In the genomic region with DNA sequence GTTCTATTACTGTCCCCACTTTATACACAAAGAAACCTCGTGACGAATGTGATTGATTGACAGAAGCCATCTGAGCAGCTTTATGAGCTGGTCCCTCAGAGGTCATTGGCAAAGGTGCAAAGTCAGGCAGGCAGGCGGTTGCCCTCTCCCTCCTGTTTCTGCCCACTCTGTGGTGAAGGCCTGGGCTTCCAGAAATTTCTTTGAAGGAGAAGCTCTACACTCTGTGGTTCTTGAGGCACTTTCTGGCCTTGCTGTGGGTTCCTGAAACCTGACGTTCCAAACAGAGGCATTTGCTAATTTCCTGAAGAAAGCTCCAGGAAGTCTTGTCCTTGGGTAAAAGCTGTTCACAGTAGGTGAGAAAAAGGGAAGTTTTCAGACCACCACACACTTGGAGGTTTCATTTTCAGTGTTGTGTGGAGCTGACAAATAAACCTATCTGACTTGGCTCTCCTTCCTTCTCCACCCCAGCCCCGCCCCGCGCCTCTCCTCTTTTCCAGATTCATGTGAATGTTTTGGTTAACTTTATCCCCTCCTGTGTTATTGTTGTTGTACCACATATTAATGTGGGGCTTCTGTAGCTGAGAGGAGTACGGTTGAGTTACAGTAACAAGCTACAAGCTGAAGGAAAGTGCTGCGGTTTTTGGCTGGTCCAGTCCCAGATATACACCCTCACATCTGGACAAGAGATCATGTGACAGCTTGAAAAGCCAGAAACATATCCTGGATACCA, we compare ENCODE assay signal across 8 cellular contexts.
DNase-seq lines count a peak whose midpoint lies in the region; ATAC-seq lines count a peak whose summit lies in the region.

No MANE protein-coding gene starts in this region.

- H3K9me3 Mint-ChIP-seq in immature natural killer cell = no peaks in the 10 kb centered on the region

- peak; percentile 57 for ATAC-seq in GM18517 (IDR thresholded peaks at IDR 0.05; ENCODE audit: unreplicated experiment)
- ATAC-seq in HG02840 (IDR thresholded peaks at IDR 0.05; ENCODE audit: low FRiP score, unreplicated experiment) = peak; percentile 55

- H3K4me1 Mint-ChIP-seq in immature natural killer cell = peaks cover 10 to 22% of the 10 kb centered on the region in 2 donors

- H3K27ac Mint-ChIP-seq in immature natural killer cell = peak overlapping the region in 1 of 6 donors; percentile 51

- no peaks in the 10 kb centered on the region for H3K36me3 Mint-ChIP-seq in immature natural killer cell

- H3K27me3 Mint-ChIP-seq in immature natural killer cell (ENCODE audit: low read depth in 3 of 3) = peaks cover 0 to 3% (median 1%) of the 10 kb centered on the region in 3 donors

- DNase-seq in SKM-1 treated with dmso at 0.1 percent for 144 hours (lab: John Stamatoyannopoulos, UW; ENCODE audit: unreplicated experiment) = peak; percentile 91
- DNase-seq in immature natural killer cell = peak; percentile 3 to 9 (median 7)
- no peak for DNase-seq in DMS79 (lab: John Stamatoyannopoulos, UW)
- no peak for DNase-seq in retina
- DNase-seq in NCI-H1436 (lab: John Stamatoyannopoulos, UW) = no peak
- no peak for DNase-seq in NCI-H748 treated with DMSO at 0.1 percent for 48 hours (lab: John Stamatoyannopoulos, UW)

- H3K4me3 Mint-ChIP-seq in immature natural killer cell = no peak overlapping the region

Comparison
In these comparisons a context has a peak if more than half of its experiments do, and no peak if none do; other contexts are left out.
1. DNase-seq: peak in SKM-1 treated with dmso at 0.1 percent for 144 hours (single experiment) and immature natural killer cell (3 of 3); none in DMS79 (single experiment), retina (single experiment), NCI-H1436 (single experiment) and NCI-H748 treated with DMSO at 0.1 percent for 48 hours (single experiment).